15 cellular contexts compared by ENCODE assay signal in the genomic region with DNA sequence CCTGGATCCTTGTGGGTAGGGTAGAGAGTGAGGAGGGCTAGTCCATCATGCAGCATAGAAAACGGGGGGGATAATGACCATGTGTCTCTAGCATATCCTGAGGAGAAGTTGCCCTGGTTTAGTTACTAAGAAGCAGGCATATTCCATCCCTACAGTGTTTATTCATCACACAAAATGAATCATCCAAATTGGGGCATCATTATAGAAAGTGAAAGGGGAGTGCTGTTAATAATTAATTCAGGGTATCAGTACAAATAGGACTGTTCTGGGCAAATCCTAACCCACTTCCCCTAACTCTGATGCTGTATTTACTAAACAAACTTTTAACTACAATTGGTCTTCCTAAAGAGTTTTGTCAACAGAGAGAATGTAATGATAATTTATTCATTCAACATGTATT.
A peak's percentile ranks its signal among the peaks of the same experiment; 100 is the strongest.
DNase-seq lines count a peak whose midpoint lies in the region; ATAC-seq and FAIRE-seq lines count a peak whose summit lies in the region.
"Had no signal": no experiment of that assay in that cellular context is flagged by ENCODE, and none has a peak within 500 bp of the region (broad histone marks: within the 10 kb centered on the region; RNA-seq: fewer than 3 reads in every experiment).

No MANE protein-coding gene starts in this region.

- ATAC-seq in GM18508 (IDR thresholded peaks at IDR 0.05; ENCODE audit: insufficient read depth, unreplicated experiment) (peak; percentile 85), HG02981 (IDR thresholded peaks at IDR 0.05; ENCODE audit: unreplicated experiment) (peak; percentile 73)

- peak; percentile 74 for FAIRE-seq in RCC 7860 (lab: Jason Lieb, UNC)
- FAIRE-seq: A204.1, GM18507 had no signal

- DNase-seq in RCC 7860 (ENCODE audit: low spot score) (peak; percentile 13), renal cortical epithelial cell (ENCODE audit: low read depth) (peak; percentile 72), AG08396 (ENCODE audit: low spot score) (no peak), GM19240 (ENCODE audit: insufficient read length, low spot score) (no peak)
- no peak for DNase-seq in activated CD4-positive, alpha-beta T cell treated with anti-CD3 and anti-CD28 coated beads, Interleukin-2, amount 50 U/mL, for 1 hour
- DNase-seq: BE2C; CD4-positive, alpha-beta memory T cell; DND-41; GDM1; GOT3; HCEC 1CT had no signal

Comparison
In these comparisons a context has a peak if more than half of its experiments do, and no peak if none do; other contexts are left out.
1. DNase-seq: peak in RCC 7860 (single experiment) and renal cortical epithelial cell (single experiment); none in activated CD4-positive, alpha-beta T cell treated with anti-CD3 and anti-CD28 coated beads, Interleukin-2, amount 50 U/mL, for 1 hour (single experiment), AG08396 (single experiment) and GM19240 (single experiment).